Comparison of ENCODE assay signal across 8 cellular contexts in the genomic region with DNA sequence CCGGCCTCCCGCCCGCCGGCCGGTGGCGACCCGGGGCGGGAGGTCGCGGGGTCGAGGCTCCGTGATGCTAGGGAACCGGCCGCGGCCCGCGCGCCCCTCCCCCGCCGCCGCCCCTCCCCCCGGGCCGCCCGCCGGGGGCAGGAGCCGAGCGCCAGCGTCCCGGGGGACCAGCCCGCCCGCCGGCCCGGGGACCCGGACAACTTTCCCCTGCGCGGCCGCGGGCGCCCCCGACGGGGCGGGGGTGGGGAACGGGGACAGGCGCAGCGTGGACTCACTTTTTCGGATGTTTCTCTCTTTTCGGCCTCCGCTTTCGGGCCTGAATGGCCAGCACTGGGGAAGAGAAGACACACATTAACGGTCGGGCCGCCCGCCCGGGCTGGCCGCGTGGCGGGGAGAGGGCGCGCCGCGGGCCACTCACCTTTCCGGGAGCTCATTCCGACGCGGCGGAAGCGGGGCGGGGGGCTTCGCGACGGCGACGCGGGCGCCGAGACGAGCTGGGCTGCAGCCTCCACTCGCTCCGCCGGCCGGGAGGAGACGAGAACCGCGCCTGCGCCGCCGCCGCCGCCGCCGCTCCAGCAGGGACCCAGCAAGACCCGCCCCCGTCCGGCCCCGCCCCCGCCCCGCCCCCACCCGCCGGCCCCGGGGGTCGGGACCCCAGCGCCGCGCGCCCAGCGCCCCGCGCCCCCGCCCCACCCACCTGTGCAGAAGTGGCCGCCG. TPM values are rescaled to one million over a fixed set of nuclear protein-coding genes. Genes with fewer than 3 reads are reported as not detected.
DNase-seq lines count a peak whose midpoint lies in the region; ATAC-seq and TF ChIP-seq lines count a peak whose summit lies in the region.

A gene (minus strand): TSS at position 549 of the 717 bp plus-strand sequence.

- H3K9me3 ChIP-seq in right atrium auricular region: no peaks in the 10 kb centered on the region

- DNase-seq in Daoy (ENCODE audit: low read depth) (peak; percentile 94), T-cell (peak; percentile 50 to 80 (median 67)), amniotic epithelial cell (ENCODE audit: low read depth) (peak; percentile 23), right atrium auricular region (ENCODE audit: low spot score) (no peak), putamen (ENCODE audit: low spot score) (peak; percentile 72)

- H3K36me3 Mint-ChIP-seq in T-cell: peaks cover 3% of the 10 kb centered on the region

- no peak for TF ChIP-seq CTCF in right atrium auricular region (IDR thresholded peaks at IDR 0.05)

- H3K27ac Mint-ChIP-seq in T-cell: peak within 1 kb of the TSS; percentile 93 to 96

- H3K27me3 Mint-ChIP-seq in T-cell: no peaks in the 10 kb centered on the region

- H3K4me1 Mint-ChIP-seq in T-cell: peaks cover 38 to 44% (median 38%) of the 10 kb centered on the region in 3 donors

- peak within 1 kb of the TSS; percentile 85 to 95 for H3K4me3 ChIP-seq in right atrium auricular region
- H3K4me3 ChIP-seq in urinary bladder (ENCODE audit: low read depth, low read length): peak within 1 kb of the TSS; percentile 99

- TF ChIP-seq RAD21 in Ishikawa (IDR thresholded peaks at IDR 0.05; ENCODE audit: low read depth): no peak

- H3K4me3 Mint-ChIP-seq in T-cell: peak within 1 kb of the TSS; percentile 91 to 98 (median 98)

- peaks cover 0 to 15% of the 10 kb centered on the region in 2 donors for H3K4me1 ChIP-seq in right atrium auricular region
- no peaks in the 10 kb centered on the region for H3K4me1 ChIP-seq in urinary bladder (ENCODE audit: insufficient read depth)

- CTCF ChIA-PET in T-cell (lab: Charles Lee): no interaction called here

- POLR2A ChIA-PET in T-cell (lab: Charles Lee): interaction anchor here (0.5 to 1.4 kb wide), 2 partner anchors 35 to 36 kb away, joined by 3 to 4 read pairs; no protein-coding TSS in a partner anchor

- H3K27ac ChIP-seq in right atrium auricular region (peak within 1 kb of the TSS; percentile 78), urinary bladder (ENCODE audit: low read depth) (peak within 1 kb of the TSS; percentile 51)

- no peaks in the 10 kb centered on the region for H3K36me3 ChIP-seq in right atrium auricular region
- no peaks in the 10 kb centered on the region for H3K36me3 ChIP-seq in urinary bladder (ENCODE audit: insufficient read depth)

- WGBS in urinary bladder: under 1% methylated on average over 109 of the region's 111 CpGs

- no peaks in the 10 kb centered on the region for H3K9me3 Mint-ChIP-seq in T-cell

- ATAC-seq in GM21526 (IDR thresholded peaks at IDR 0.05; ENCODE audit: low FRiP score, unreplicated experiment) (peak; percentile 66), T-cell (replicated peaks in 1 of 4) (peak; percentile 84 to 87 (median 85))

- 0 out of 2 replicates have a peak, but pooled peaks have one; percentile 18 for TF ChIP-seq EP300 in Ishikawa (IDR thresholded peaks at IDR 0.05; ENCODE audit: borderline replicate concordance)

- H3K27me3 ChIP-seq in right atrium auricular region: no peaks in the 10 kb centered on the region

TF ChIP-seq in Ishikawa, 13 proteins besides CTCF, POLR2A, EP300 and RAD21:
- TF ChIP-seq, protein P1, sequence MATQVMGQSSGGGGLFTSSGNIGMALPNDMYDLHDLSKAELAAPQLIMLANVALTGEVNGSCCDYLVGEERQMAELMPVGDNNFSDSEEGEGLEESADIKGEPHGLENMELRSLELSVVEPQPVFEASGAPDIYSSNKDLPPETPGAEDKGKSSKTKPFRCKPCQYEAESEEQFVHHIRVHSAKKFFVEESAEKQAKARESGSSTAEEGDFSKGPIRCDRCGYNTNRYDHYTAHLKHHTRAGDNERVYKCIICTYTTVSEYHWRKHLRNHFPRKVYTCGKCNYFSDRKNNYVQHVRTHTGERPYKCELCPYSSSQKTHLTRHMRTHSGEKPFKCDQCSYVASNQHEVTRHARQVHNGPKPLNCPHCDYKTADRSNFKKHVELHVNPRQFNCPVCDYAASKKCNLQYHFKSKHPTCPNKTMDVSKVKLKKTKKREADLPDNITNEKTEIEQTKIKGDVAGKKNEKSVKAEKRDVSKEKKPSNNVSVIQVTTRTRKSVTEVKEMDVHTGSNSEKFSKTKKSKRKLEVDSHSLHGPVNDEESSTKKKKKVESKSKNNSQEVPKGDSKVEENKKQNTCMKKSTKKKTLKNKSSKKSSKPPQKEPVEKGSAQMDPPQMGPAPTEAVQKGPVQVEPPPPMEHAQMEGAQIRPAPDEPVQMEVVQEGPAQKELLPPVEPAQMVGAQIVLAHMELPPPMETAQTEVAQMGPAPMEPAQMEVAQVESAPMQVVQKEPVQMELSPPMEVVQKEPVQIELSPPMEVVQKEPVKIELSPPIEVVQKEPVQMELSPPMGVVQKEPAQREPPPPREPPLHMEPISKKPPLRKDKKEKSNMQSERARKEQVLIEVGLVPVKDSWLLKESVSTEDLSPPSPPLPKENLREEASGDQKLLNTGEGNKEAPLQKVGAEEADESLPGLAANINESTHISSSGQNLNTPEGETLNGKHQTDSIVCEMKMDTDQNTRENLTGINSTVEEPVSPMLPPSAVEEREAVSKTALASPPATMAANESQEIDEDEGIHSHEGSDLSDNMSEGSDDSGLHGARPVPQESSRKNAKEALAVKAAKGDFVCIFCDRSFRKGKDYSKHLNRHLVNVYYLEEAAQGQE (IDR thresholded peaks at IDR 0.05; ENCODE audit: low read depth): no peak
- TF ChIP-seq ZBTB7A (IDR thresholded peaks at IDR 0.05; ENCODE audit: low read depth) (no peak), TEAD4 (IDR thresholded peaks at IDR 0.05) (no peak), EGR1 (IDR thresholded peaks at IDR 0.05) (no peak), NFIC (IDR thresholded peaks at IDR 0.05) (no peak), CEBPB (IDR thresholded peaks at IDR 0.05) (no peak), TAF1 (IDR thresholded peaks at IDR 0.05; ENCODE audit: low read depth) (no peak), FOXM1 (IDR thresholded peaks at IDR 0.05; ENCODE audit: borderline replicate concordance, low read depth) (no peak), YY1 (IDR thresholded peaks at IDR 0.05; ENCODE audit: low read depth) (no peak), CREB1 (IDR thresholded peaks at IDR 0.05; ENCODE audit: low read depth) (no peak), TCF12 (IDR thresholded peaks at IDR 0.05; ENCODE audit: low read depth) (no peak)
- TF ChIP-seq, protein P2, sequence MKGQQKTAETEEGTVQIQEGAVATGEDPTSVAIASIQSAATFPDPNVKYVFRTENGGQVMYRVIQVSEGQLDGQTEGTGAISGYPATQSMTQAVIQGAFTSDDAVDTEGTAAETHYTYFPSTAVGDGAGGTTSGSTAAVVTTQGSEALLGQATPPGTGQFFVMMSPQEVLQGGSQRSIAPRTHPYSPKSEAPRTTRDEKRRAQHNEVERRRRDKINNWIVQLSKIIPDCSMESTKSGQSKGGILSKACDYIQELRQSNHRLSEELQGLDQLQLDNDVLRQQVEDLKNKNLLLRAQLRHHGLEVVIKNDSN (IDR thresholded peaks at IDR 0.05): no peak
- TF ChIP-seq, protein P3, sequence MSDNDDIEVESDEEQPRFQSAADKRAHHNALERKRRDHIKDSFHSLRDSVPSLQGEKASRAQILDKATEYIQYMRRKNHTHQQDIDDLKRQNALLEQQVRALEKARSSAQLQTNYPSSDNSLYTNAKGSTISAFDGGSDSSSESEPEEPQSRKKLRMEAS (IDR thresholded peaks at IDR 0.05): no peak

RNA-seq across cellular contexts. Expression of the gene that starts here (rescaled TPM):
- 37.5 and 43.6 TPM in 2 replicates for total RNA-seq in Daoy (2014; rRNA removed; shearing (Covaris generic))
- 10 to 100 TPM; 41.6 to 71.4 (median 46.9) TPM for total RNA-seq in T-cell
- 10 to 100 TPM; 19.8 to 20.9 TPM for total RNA-seq in right atrium auricular region
- 116 TPM for total RNA-seq in urinary bladder
- polyA plus RNA-seq in urinary bladder: 21.7 TPM
